In the genomic region with DNA sequence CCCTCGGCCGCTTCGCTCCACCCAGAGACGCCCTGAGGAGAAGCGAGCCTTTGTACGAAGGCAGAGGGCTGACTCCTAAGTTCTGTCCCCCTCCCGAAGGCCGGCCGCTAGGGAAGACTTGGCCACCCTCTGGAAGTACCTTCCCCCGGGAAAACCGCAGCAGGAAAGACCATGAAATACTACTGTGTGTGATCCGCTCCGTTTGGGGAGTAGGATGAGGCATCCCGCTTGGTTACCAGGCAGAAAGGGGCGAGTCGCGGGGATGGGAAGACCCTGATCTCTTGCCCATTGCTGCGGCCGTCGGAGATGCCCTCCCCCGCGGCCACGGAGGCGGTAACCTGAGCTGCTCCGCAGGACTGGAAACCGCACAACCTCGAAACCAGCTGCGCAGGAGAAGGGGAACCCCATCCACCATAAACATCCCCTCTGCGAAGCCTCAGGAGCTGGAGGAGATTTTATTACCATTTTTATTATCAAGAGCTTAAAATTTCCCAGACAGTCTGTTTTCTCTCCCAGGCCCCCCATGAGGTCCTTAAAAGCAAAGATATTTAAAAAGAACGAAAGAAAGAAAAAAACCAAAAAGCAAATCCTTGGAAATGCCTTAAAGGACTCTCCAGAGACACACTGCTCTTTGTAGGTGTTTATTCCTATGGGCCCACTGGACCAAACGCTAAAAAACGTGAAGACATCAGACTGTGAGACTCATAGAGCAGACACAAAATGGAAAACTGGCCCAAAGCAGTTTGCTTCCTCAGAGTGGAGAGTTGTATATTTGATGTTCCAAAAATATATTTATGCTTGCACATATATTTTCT, we compare ENCODE assay signal across 7 cellular contexts. TPM values are rescaled to one million over a fixed set of nuclear protein-coding genes. Genes with fewer than 3 reads are reported as not detected.
DNase-seq lines count a peak whose midpoint lies in the region; ATAC-seq, FAIRE-seq and TF ChIP-seq lines count a peak whose summit lies in the region.

No MANE protein-coding gene starts in this region.

- H3K9me2 ChIP-seq in MM.1S (replicated peaks; ENCODE audit: insufficient read depth, low read length) (no peaks in the 10 kb centered on the region), Karpas-422 (replicated peaks; ENCODE audit: insufficient read depth, low read length) (no peaks in the 10 kb centered on the region)

- 4% methylated on average over 10 of the region's 32 CpGs; no CpG with 5 or more reads in 1 of the 2 experiments for WGBS in IMR-90 (ENCODE audit: extremely low coverage in 2 of 2, insufficient read length in 1 of 2), 2 experiments

- H2AK9ac ChIP-seq in IMR-90 (replicated peaks; ENCODE audit: low read depth, low read length, poor library complexity) = peak overlapping the region; percentile 98

- H2AFZ ChIP-seq in IMR-90 (replicated peaks; ENCODE audit: low read length, poor library complexity) (peak overlapping the region; percentile 88), keratinocyte (ENCODE audit: control insufficient read depth, low read length) (peak overlapping the region; percentile 17), MM.1S (ENCODE audit: low read length) (no peak overlapping the region), Karpas-422 (ENCODE audit: low read length) (no peak overlapping the region)

- POLR2A ChIA-PET in IMR-90 (lab: Charles Lee; ENCODE audit: unreplicated experiment) = interaction anchor here (1.6 to 2.0 kb wide), 2 partner anchors 11 to 55 kb away, joined by 5 to 14 read pairs; no protein-coding TSS in a partner anchor

- H3K4ac ChIP-seq in IMR-90 (ENCODE audit: low read depth, low read length) = peak overlapping the region; percentile 99

- no peak; the same call in 1 of the 2 replicates for TF ChIP-seq POLR2A in IMR-90 (IDR thresholded peaks at IDR 0.05; ENCODE audit: low read depth, low read length)

- intact Hi-C loops in IMR-90 (cut with micrococcal nuclease) = loop anchor here (1.0 to 5.0 kb wide), 3 partner anchors 41 to 68 kb away; no protein-coding TSS in a partner anchor

- H3K4me2 ChIP-seq in IMR-90 (ENCODE audit: low read depth, low read length) (peak overlapping the region; percentile 95), keratinocyte (ENCODE audit: control insufficient read depth, extremely low read depth, insufficient read depth, low read depth, low read length) (peak overlapping the region; percentile 89), MM.1S (ENCODE audit: low read depth, low read length) (no peak overlapping the region), Karpas-422 (ENCODE audit: low read depth, low read length, poor library complexity, severe bottlenecking) (no peak overlapping the region)

- H3K9me1 ChIP-seq in IMR-90 (ENCODE audit: insufficient read depth, low read length) = peaks cover 17% of the 10 kb centered on the region
- H3K9me1 ChIP-seq in keratinocyte (ENCODE audit: control insufficient read depth, extremely low read depth, insufficient read depth, low read length) = no peaks in the 10 kb centered on the region

- DNase-seq in IMR-90 = peak; percentile 83
- DNase-seq in amniotic epithelial cell (ENCODE audit: low read depth) = peak; percentile 41
- DNase-seq in keratinocyte (ENCODE audit: low read depth, low spot score) = no peak
- peak; percentile 41 for DNase-seq in stimulated activated naive CD8-positive, alpha-beta T cell treated with anti-CD3 and anti-CD28 coated beads, Interleukin-15, Interleukin-2, amounts not matched to agents 100 U/mL and 50 U/mL, for 24 hours
- DNase-seq in MM.1S = no peak
- DNase-seq in Karpas-422 = no peak

- peak overlapping the region; percentile 95 for H3K56ac ChIP-seq in IMR-90 (ENCODE audit: extremely low read depth, insufficient read depth, low read length)

- no peaks in the 10 kb centered on the region for H3K27me3 ChIP-seq in IMR-90 (ENCODE audit: control insufficient read depth, insufficient read depth, low read length)
- H3K27me3 ChIP-seq in keratinocyte (ENCODE audit: control insufficient read depth, extremely low read depth, insufficient read depth, low read length) = peaks cover 29% of the 10 kb centered on the region
- no peaks in the 10 kb centered on the region for H3K27me3 ChIP-seq in MM.1S (replicated peaks; ENCODE audit: insufficient read depth, low read length)
- no peaks in the 10 kb centered on the region for H3K27me3 ChIP-seq in Karpas-422 (ENCODE audit: low read length)

- H2BK15ac ChIP-seq in IMR-90 (ENCODE audit: low read depth, low read length) = peak overlapping the region; percentile 86; the same call in 2 of the 3 replicates

- peak overlapping the region; percentile 93 for H4K5ac ChIP-seq in IMR-90 (ENCODE audit: low read depth, low read length)

- no peaks in the 10 kb centered on the region for H3K79me2 ChIP-seq in keratinocyte (ENCODE audit: control insufficient read depth, insufficient read depth, low read length)
- H3K79me2 ChIP-seq in MM.1S (ENCODE audit: low read length) = no peaks in the 10 kb centered on the region
- no peaks in the 10 kb centered on the region for H3K79me2 ChIP-seq in Karpas-422 (ENCODE audit: low read length)

- peaks cover 2% of the 10 kb centered on the region for H3K36me3 ChIP-seq in IMR-90 (ENCODE audit: control insufficient read depth, insufficient read depth, low read length)
- no peaks in the 10 kb centered on the region for H3K36me3 ChIP-seq in keratinocyte (ENCODE audit: control insufficient read depth in 2 of 2, extremely low read depth in 1 of 2, insufficient read depth in 2 of 2, low read length in 2 of 2)
- H3K36me3 ChIP-seq in MM.1S (replicated peaks; ENCODE audit: insufficient read depth, low read length) = no peaks in the 10 kb centered on the region
- no peaks in the 10 kb centered on the region for H3K36me3 ChIP-seq in Karpas-422 (ENCODE audit: insufficient read depth, low read length)

- H4K91ac ChIP-seq in IMR-90 (ENCODE audit: insufficient read depth, low read depth, low read length) = peak overlapping the region; percentile 94

- no TSS peak for BruUV-seq in IMR-90 (replicated peaks; lab: Mats Ljungman, UMichigan)

- H2AK5ac ChIP-seq in IMR-90 (ENCODE audit: low read depth, low read length) = peak overlapping the region; percentile 94

- no peak; the same call in 1 of the 2 replicates for TF ChIP-seq RAD21 in IMR-90 (IDR thresholded peaks at IDR 0.05; ENCODE audit: low read length)

- dilution Hi-C loops in IMR-90 (cut with HindIII; ENCODE audit: low sequenced_read_pairs, unreplicated experiment) (no loop called here), keratinocyte (cut with MboI; ENCODE audit: extremely low pct_ligation_motif_present, low sequenced_read_pairs) (no loop called here)

- H3K4me1 ChIP-seq in IMR-90 (ENCODE audit: control insufficient read depth, insufficient read depth, low read length) = peaks cover 22% of the 10 kb centered on the region
- H3K4me1 ChIP-seq in keratinocyte (ENCODE audit: control insufficient read depth, extremely low read depth, insufficient read depth, low read length) = peaks cover 12% of the 10 kb centered on the region
- H3K4me1 ChIP-seq in MM.1S (ENCODE audit: low read length) = no peaks in the 10 kb centered on the region
- no peaks in the 10 kb centered on the region for H3K4me1 ChIP-seq in Karpas-422 (ENCODE audit: low read length)

- CTCF ChIA-PET in IMR-90 (lab: Yijun Ruan, JAX) = interaction anchor here (0.7 to 2.7 kb wide), 4 partner anchors 11 to 44 kb away, joined by 3 to 19 read pairs (median 4); no protein-coding TSS in a partner anchor

- H3K4me3 ChIP-seq in IMR-90 (ENCODE audit: insufficient read depth, low read depth, low read length) = peak overlapping the region; percentile 94
- H3K4me3 ChIP-seq in keratinocyte (ENCODE audit: control insufficient read depth in 2 of 3, extremely low read depth in 1 of 3, insufficient read depth in 2 of 3, low read depth in 1 of 3, low read length in 3 of 3) = peak overlapping the region in 2 of 3 experiments; percentile 34 to 48
- no peak overlapping the region for H3K4me3 ChIP-seq in MM.1S (ENCODE audit: low read length)
- H3K4me3 ChIP-seq in Karpas-422 (ENCODE audit: low read length) = no peak overlapping the region

- H2BK5ac ChIP-seq in IMR-90 (ENCODE audit: low read depth, low read length, poor library complexity, severe bottlenecking) = peak overlapping the region; percentile 98

- H4K8ac ChIP-seq in IMR-90 (ENCODE audit: low read depth in 2 of 2, low read length in 2 of 2) = peak overlapping the region; percentile 82 to 95

- H4K20me1 ChIP-seq in IMR-90 (ENCODE audit: insufficient read depth, low read length) (no peaks in the 10 kb centered on the region; the same call in 1 of the 2 replicates), keratinocyte (ENCODE audit: control insufficient read depth, extremely low read depth, insufficient read depth, low read length) (no peaks in the 10 kb centered on the region), MM.1S (ENCODE audit: insufficient read depth, low read length) (no peaks in the 10 kb centered on the region), Karpas-422 (ENCODE audit: insufficient read depth, low read depth, low read length) (no peaks in the 10 kb centered on the region)

- peak overlapping the region; percentile 99 for H3K14ac ChIP-seq in IMR-90 (replicated peaks; ENCODE audit: low read depth, low read length)

- peak; percentile 25 for ATAC-seq in IMR-90 (ENCODE audit: low read depth)
- no peak for ATAC-seq in stimulated activated naive CD8-positive, alpha-beta T cell treated with anti-CD3 and anti-CD28 coated beads, Interleukin-15, Interleukin-2, amounts not matched to agents 100 U/mL and 50 U/mL, for 24 hours
- no peak for ATAC-seq in GM21526 (IDR thresholded peaks at IDR 0.05; ENCODE audit: low FRiP score, unreplicated experiment)

- H2BK120ac ChIP-seq in IMR-90 (ENCODE audit: low read depth, low read length) = peak overlapping the region; percentile 93

- H3K9ac ChIP-seq in IMR-90 (ENCODE audit: low read depth, low read length) (peak overlapping the region; percentile 96), keratinocyte (ENCODE audit: control insufficient read depth, extremely low read depth, insufficient read depth, low read length) (no peak overlapping the region), MM.1S (ENCODE audit: low read length) (no peak overlapping the region), Karpas-422 (ENCODE audit: low read length) (no peak overlapping the region)

- no peak for FAIRE-seq in keratinocyte (lab: Jason Lieb, UNC)

- H3F3A ChIP-seq in MM.1S (ENCODE audit: insufficient read depth, low read length) = no peaks in the 10 kb centered on the region

- H3K23ac ChIP-seq in IMR-90 (ENCODE audit: low read depth, low read length) = peak overlapping the region; percentile 99

- peak overlapping the region; percentile 95 for H3K27ac ChIP-seq in IMR-90 (ENCODE audit: insufficient read depth, low read length)
- no peak overlapping the region for H3K27ac ChIP-seq in keratinocyte (ENCODE audit: control insufficient read depth, insufficient read depth, low read length)
- no peak overlapping the region for H3K27ac ChIP-seq in MM.1S (ENCODE audit: low read length)
- no peak overlapping the region for H3K27ac ChIP-seq in Karpas-422 (ENCODE audit: low read length)

- peak overlapping the region; percentile 90 for H2BK20ac ChIP-seq in IMR-90 (ENCODE audit: low read depth, low read length)

- no peaks in the 10 kb centered on the region for H3K9me3 ChIP-seq in IMR-90 (ENCODE audit: control insufficient read depth, insufficient read depth, low read length)
- no peaks in the 10 kb centered on the region for H3K9me3 ChIP-seq in keratinocyte (ENCODE audit: control insufficient read depth, low read depth, low read length)
- no peaks in the 10 kb centered on the region for H3K9me3 ChIP-seq in MM.1S (replicated peaks; ENCODE audit: insufficient read depth, low read length)
- no peaks in the 10 kb centered on the region for H3K9me3 ChIP-seq in Karpas-422 (ENCODE audit: low read length)

- H3K79me1 ChIP-seq in IMR-90 (ENCODE audit: low read depth in 1 of 2, low read length in 2 of 2) = peaks cover 15 to 55% of the 10 kb centered on the region in 2 experiments

- peak overlapping the region; percentile 97 for H3K18ac ChIP-seq in IMR-90 (ENCODE audit: low read depth, low read length)

- in situ Hi-C loops in IMR-90 (cut with MboI; ENCODE audit: low sequenced_read_pairs) = no loop called here

- TF ChIP-seq CTCF in IMR-90 (conservative IDR thresholded peaks at IDR 0.05; ENCODE audit: low read depth, low read length) (no peak), keratinocyte (optimal IDR thresholded peaks at IDR 0.05 in 1 of 3, IDR thresholded peaks at IDR 0.05 in 1 of 3, conservative IDR thresholded peaks at IDR 0.05 in 1 of 3; ENCODE audit: extremely low read depth in 1 of 3, insufficient read depth in 2 of 3, low read length in 3 of 3) (no peak), MM.1S (IDR thresholded peaks at IDR 0.05; ENCODE audit: low read length) (no peak)

RNA-seq across cellular contexts. Expression of a gene that starts 1.0 kb away (rescaled TPM):
- 101 and 102 TPM in 2 replicates for total RNA-seq in IMR-90 (2012; rRNA removed)
- polyA plus RNA-seq in IMR-90 (2012; rRNA removed) (278 and 303 TPM in 2 replicates), keratinocyte (1.7 to 4.5 TPM (median 2.0 TPM) in 3 replicates)
- polyA plus RNA-seq in IMR-90 (2012; cell fraction: cytosol; rRNA removed) = 237 and 279 TPM in 2 replicates
- polyA plus RNA-seq in IMR-90 (2012; cell fraction: nucleus; rRNA removed; ENCODE audit: low replicate concordance) = 363 and 859 TPM in 2 replicates
- not detected for polyA plus RNA-seq in keratinocyte (2011; ENCODE audit: low read depth)
- polyA plus RNA-seq in keratinocyte (2011; cell fraction: cytosol; rRNA removed) = 1.5 and 1.9 TPM in 2 replicates
- 7.1 and 8.8 TPM in 2 replicates for polyA plus RNA-seq in keratinocyte (2011; cell fraction: nucleus; rRNA removed)
- polyA plus RNA-seq in keratinocyte (2012; ENCODE audit: low replicate concordance) = 0.37 and 2.9 TPM in 2 replicates
- polyA minus RNA-seq in keratinocyte = 2.9 to 12.0 TPM (median 4.0 TPM) in 3 replicates
- 1.3 TPM for polyA minus RNA-seq in keratinocyte (2011; cell fraction: cytosol; rRNA and poly(A)+ RNA removed)
- polyA minus RNA-seq in keratinocyte (2011; cell fraction: nucleus; rRNA and poly(A)+ RNA removed) = 2.6 and 8.3 TPM in 2 replicates
- total RNA-seq in Karpas-422 (2014; rRNA removed; shearing (Covaris generic); ENCODE audit: low replicate concordance) = not detected in 2 replicates

Comparison
In these comparisons a context has a peak if more than half of its experiments do, and no peak if none do; other contexts are left out.
1. DNase-seq: peak in IMR-90 (single experiment), amniotic epithelial cell (single experiment) and stimulated activated naive CD8-positive, alpha-beta T cell treated with anti-CD3 and anti-CD28 coated beads, Interleukin-15, Interleukin-2, amounts not matched to agents 100 U/mL and 50 U/mL, for 24 hours (single experiment); none in keratinocyte (single experiment), MM.1S (single experiment) and Karpas-422 (single experiment).
2. H2AFZ ChIP-seq: peak in IMR-90 (single experiment) and keratinocyte (single experiment); none in MM.1S (single experiment) and Karpas-422 (single experiment).
3. H3K4me2 ChIP-seq: peak in IMR-90 (single experiment) and keratinocyte (single experiment); none in MM.1S (single experiment) and Karpas-422 (single experiment).
4. H3K4me3 ChIP-seq: peak in IMR-90 (single experiment) and keratinocyte (2 of 3); none in MM.1S (single experiment) and Karpas-422 (single experiment).
5. RNA of a gene that starts 1.0 kb away (total RNA-seq): 101 to 102 TPM in IMR-90; not detected in Karpas-422; every median in the first group is over 100 times any median in the second.